Comparison of ENCODE assay signal across 1 cellular context in the genomic region with DNA sequence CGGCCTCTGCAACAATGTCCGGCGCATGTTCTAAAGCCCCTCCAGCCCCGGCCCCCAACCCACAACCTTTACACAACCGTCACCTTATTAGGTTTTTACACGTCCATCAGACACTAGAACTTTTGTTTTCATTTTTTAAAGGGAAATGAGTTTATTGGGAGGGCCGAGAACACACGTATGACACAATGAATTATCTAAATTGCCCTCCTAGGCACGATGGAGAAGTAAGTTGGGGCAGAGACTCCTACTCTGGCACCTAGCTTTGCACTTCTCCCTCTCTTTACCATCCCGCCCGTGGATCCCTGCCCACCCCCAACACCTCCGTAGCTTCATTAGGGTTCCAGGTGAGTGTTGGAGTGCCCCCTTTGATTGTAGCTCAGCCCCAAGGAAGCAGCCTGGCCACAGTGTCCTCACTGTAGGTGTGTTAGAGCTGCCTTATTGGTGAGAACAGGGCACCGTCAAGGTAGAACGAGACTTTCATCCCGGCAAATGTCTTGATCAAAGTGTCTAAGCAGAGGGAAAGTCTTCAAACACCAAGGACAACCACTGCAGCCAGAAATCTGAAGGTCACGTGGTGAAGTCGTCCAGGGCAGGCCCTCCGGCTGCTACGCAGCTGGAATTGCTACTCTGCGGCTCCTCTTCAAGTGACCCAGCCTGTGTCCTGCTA.
TF ChIP-seq lines count a peak whose summit lies in the region.

No MANE protein-coding gene starts in this region.

TF ChIP-seq in HEK293, 187 proteins besides CTCF, POLR2A, EP300 and RAD21:
- no peak for TF ChIP-seq SCRT1 (tag by site-specific recombination; IDR thresholded peaks at IDR 0.05; ENCODE audit: borderline replicate concordance)
- peak; percentile 83 for TF ChIP-seq ZNF10 (tag by site-specific recombination; IDR thresholded peaks at IDR 0.05)
